10 cellular contexts compared by ENCODE assay signal in genomic region chr2:60484080-60484737, GRCh38.
DNase-seq lines count a peak whose midpoint lies in the region; FAIRE-seq and TF ChIP-seq lines count a peak whose summit lies in the region.
"Had no signal": no experiment of that assay in that cellular context is flagged by ENCODE, and none has a peak within 500 bp of the region (broad histone marks: within the 10 kb centered on the region; RNA-seq: fewer than 3 reads in every experiment).

No MANE protein-coding gene starts in this region.

- peak overlapping the region; percentile 61 for H3K27ac ChIP-seq in osteoblast (ENCODE audit: low read depth, low read length)
- H3K27ac ChIP-seq in transverse colon: no peak overlapping the region
- H3K27ac ChIP-seq: SJCRH30 had no signal

- H3K4me1 ChIP-seq in osteoblast (ENCODE audit: insufficient read depth, low read length) (peaks cover 7% of the 10 kb centered on the region), transverse colon (peaks cover 3 to 47% (median 38%) of the 10 kb centered on the region in 4 donors)
- H3K4me1 ChIP-seq: SJCRH30 had no signal

- no peak for TF ChIP-seq EP300 in transverse colon (IDR thresholded peaks at IDR 0.05; ENCODE audit: low read depth)

- TF ChIP-seq CTCF in fibroblast of the aortic adventitia (IDR thresholded peaks at IDR 0.05; ENCODE audit: insufficient read depth, low read length) (no peak), osteoblast (IDR thresholded peaks at IDR 0.05; ENCODE audit: extremely low read depth, low read depth, low read length) (no peak), transverse colon (IDR thresholded peaks at IDR 0.05) (no peak)

- in situ Hi-C loops in transverse colon (cut with MboI; ENCODE audit: low pct_ligation_motif_present in 1 of 4, low pct_unique_long_range_greater_than_20kb in 1 of 4, low sequenced_read_pairs in 3 of 4): no loop called here

- no peak for DNase-seq in GM12892 (ENCODE audit: insufficient read length)
- DNase-seq in fibroblast of the aortic adventitia (ENCODE audit: low read depth): peak; percentile 33
- no peak for DNase-seq in osteoblast (ENCODE audit: insufficient read length, low spot score, missing footprints)
- no peak for DNase-seq in DMS 273 (lab: John Stamatoyannopoulos, UW; ENCODE audit: unreplicated experiment)
- DNase-seq in activated effector memory CD4-positive, alpha-beta T cell treated with Interleukin-2 at 50 U/mL for 16 hours: no peak
- DNase-seq in transverse colon: no peak
- no peak for DNase-seq in NCI-H1417 treated with DMSO at 0.1 percent for 48 hours (lab: John Stamatoyannopoulos, UW)
- DNase-seq: SJCRH30 had no signal

- H3K36me3 Mint-ChIP-seq in IgD-negative memory B cell: peaks cover 10% of the 10 kb centered on the region
- H3K36me3 Mint-ChIP-seq: activated naive CD8-positive, alpha-beta T cell had no signal

- intact Hi-C loops in transverse colon (cut with DNase I; ENCODE audit: low total_unique reads): no loop called here

- no peaks in the 10 kb centered on the region for H3K9me3 ChIP-seq in osteoblast (ENCODE audit: low read depth, low read length)
- H3K9me3 ChIP-seq in transverse colon: no peaks in the 10 kb centered on the region
- H3K9me3 ChIP-seq: SJCRH30 had no signal

- H3K9me3 Mint-ChIP-seq in IgD-negative memory B cell: no peaks in the 10 kb centered on the region

- H2AFZ ChIP-seq in osteoblast (ENCODE audit: low read length): peak overlapping the region; percentile 57

- H3K36me3 ChIP-seq in osteoblast (ENCODE audit: insufficient read depth, low read length) (no peaks in the 10 kb centered on the region), transverse colon (no peaks in the 10 kb centered on the region)

- no peaks in the 10 kb centered on the region for H3K27me3 Mint-ChIP-seq in IgD-negative memory B cell

- no peaks in the 10 kb centered on the region for H4K20me1 ChIP-seq in osteoblast (ENCODE audit: insufficient read depth, low read length)

- H3K4me3 ChIP-seq in fibroblast of the aortic adventitia (ENCODE audit: low read depth, low read length) (no peak overlapping the region), osteoblast (ENCODE audit: insufficient read depth, low read length) (no peak overlapping the region), transverse colon (no peak overlapping the region)
- H3K4me3 ChIP-seq: SJCRH30 had no signal

- H3K4me3 Mint-ChIP-seq in IgD-negative memory B cell: peak overlapping the region; percentile 63 to 83 (median 68)
- H3K4me3 Mint-ChIP-seq: activated naive CD8-positive, alpha-beta T cell had no signal

- TF ChIP-seq POLR2A in GM12892 (IDR thresholded peaks at IDR 0.05; ENCODE audit: low read depth, low read length) (no peak), transverse colon (IDR thresholded peaks at IDR 0.05) (no peak)

- H3K4me2 ChIP-seq in osteoblast (ENCODE audit: insufficient read depth, low read length): peak overlapping the region; percentile 52

- no peaks in the 10 kb centered on the region for H3K79me2 ChIP-seq in osteoblast (ENCODE audit: insufficient read depth, low read length)

- peak; percentile 78 for FAIRE-seq in GM12892 (lab: Jason Lieb, UNC)

- H3K27ac Mint-ChIP-seq in IgD-negative memory B cell: peak overlapping the region; percentile 52 to 97 (median 74)
- H3K27ac Mint-ChIP-seq: activated naive CD8-positive, alpha-beta T cell had no signal

- WGBS in transverse colon (ENCODE audit: low coverage in 1 of 2), 2 donors: 57 to 61% methylated on average over 8 to 11 of the region's 11 CpGs

- H3K4me1 Mint-ChIP-seq in IgD-negative memory B cell: peaks cover 66 to 79% (median 68%) of the 10 kb centered on the region in 3 donors

- H3K27me3 ChIP-seq in osteoblast (ENCODE audit: insufficient read depth, low read length) (no peaks in the 10 kb centered on the region), transverse colon (no peaks in the 10 kb centered on the region)
- H3K27me3 ChIP-seq: SJCRH30 had no signal
